ENCODE assay signal across 8 cellular contexts in genomic region chr22:20155330-20156041, GRCh38. TPM values are rescaled to one million over a fixed set of nuclear protein-coding genes. Genes with fewer than 3 reads are reported as not detected.
A peak's percentile ranks its signal among the peaks of the same experiment; 100 is the strongest.
DNase-seq lines count a peak whose midpoint lies in the region; ATAC-seq and TF ChIP-seq lines count a peak whose summit lies in the region.

No MANE protein-coding gene starts in this region.

- H3K4me3 Mint-ChIP-seq in neural progenitor cell (no peak overlapping the region), mesothelial cell of epicardium (no peak overlapping the region)

- peaks cover 9% of the 10 kb centered on the region for H3K4me1 ChIP-seq in neural progenitor cell
- no peaks in the 10 kb centered on the region for H3K4me1 ChIP-seq in Peyer's patch

- DNase-seq in GM04504 (ENCODE audit: low read depth) (peak; percentile 49), NCI-H2227 treated with DMSO at 0.1 percent for 48 hours (lab: John Stamatoyannopoulos, UW) (peak; percentile 34), cerebellum (ENCODE audit: low spot score) (peak; percentile 90), neural progenitor cell (ENCODE audit: low spot score) (peak; percentile 31), Peyer's patch (no peak), mesothelial cell of epicardium (ENCODE audit: low spot score in 2 of 2, unreplicated experiment in 2 of 2) (no peak)
- no peak for DNase-seq in activated naive CD4-positive, alpha-beta T cell treated with anti-CD3 and anti-CD28 coated beads, Interleukin-2, amount 50 U/mL, for 16 hours

- H3K27ac ChIP-seq in neural progenitor cell (no peak overlapping the region), Peyer's patch (no peak overlapping the region)

- H3K4me3 ChIP-seq in neural progenitor cell (no peak overlapping the region), Peyer's patch (no peak overlapping the region)

- TF ChIP-seq POLR2A in Peyer's patch (IDR thresholded peaks at IDR 0.05) = no peak

- no peaks in the 10 kb centered on the region for H4K20me1 ChIP-seq in neural progenitor cell (ENCODE audit: low read depth)

- TF ChIP-seq CTCF in neural progenitor cell (IDR thresholded peaks at IDR 0.05) = no peak
- TF ChIP-seq CTCF in Peyer's patch (IDR thresholded peaks at IDR 0.05) = no peak
- TF ChIP-seq CTCF in mesothelial cell of epicardium (IDR thresholded peaks at IDR 0.05; ENCODE audit: unreplicated experiment) = no peak

- no peaks in the 10 kb centered on the region for H3K27me3 Mint-ChIP-seq in neural progenitor cell (ENCODE audit: insufficient read depth, low read depth)
- peaks cover 8% of the 10 kb centered on the region for H3K27me3 Mint-ChIP-seq in mesothelial cell of epicardium (ENCODE audit: low read depth)

- H3K27ac Mint-ChIP-seq in neural progenitor cell (peak overlapping the region; percentile 74), mesothelial cell of epicardium (no peak overlapping the region)

- H3F3A ChIP-seq in neural progenitor cell (ENCODE audit: low read depth) = no peaks in the 10 kb centered on the region

- no peak for ATAC-seq in activated CD4-positive, CD25-positive, alpha-beta regulatory T cell treated with anti-CD3 and anti-CD28 coated beads, Interleukin-2, amount 50 U/mL, for 24 hours

- no peaks in the 10 kb centered on the region for H3K36me3 Mint-ChIP-seq in neural progenitor cell
- no peaks in the 10 kb centered on the region for H3K36me3 Mint-ChIP-seq in mesothelial cell of epicardium

- H3K9me3 Mint-ChIP-seq in neural progenitor cell (no peaks in the 10 kb centered on the region), mesothelial cell of epicardium (no peaks in the 10 kb centered on the region)

- H3K27me3 ChIP-seq in neural progenitor cell (no peaks in the 10 kb centered on the region), Peyer's patch (no peaks in the 10 kb centered on the region)

- no peaks in the 10 kb centered on the region for H3K36me3 ChIP-seq in neural progenitor cell
- H3K36me3 ChIP-seq in Peyer's patch = no peaks in the 10 kb centered on the region

- no peak overlapping the region for H3K9ac ChIP-seq in neural progenitor cell

- H3K9me3 ChIP-seq in neural progenitor cell (ENCODE audit: low read depth) = no peaks in the 10 kb centered on the region
- H3K9me3 ChIP-seq in Peyer's patch = no peaks in the 10 kb centered on the region

- no peak overlapping the region for H3K4me2 ChIP-seq in neural progenitor cell

- H3K79me2 ChIP-seq in neural progenitor cell (ENCODE audit: low read depth) = no peaks in the 10 kb centered on the region

- H3K4me1 Mint-ChIP-seq in neural progenitor cell (peaks cover 40% of the 10 kb centered on the region), mesothelial cell of epicardium (peaks cover 3% of the 10 kb centered on the region)

- H2AFZ ChIP-seq in neural progenitor cell (replicated peaks) = no peak overlapping the region

RNA-seq across cellular contexts. Expression of gene CCDC188, which starts 4.6 kb away (rescaled TPM):
- total RNA-seq in cerebellum = 1.4 TPM
- total RNA-seq in neural progenitor cell (ENCODE audit: low replicate concordance) = not detected in 2 replicates
- total RNA-seq in Peyer's patch = 1 to 10 TPM in 1 of 4 donors, not detected in 3; 6.6 TPM
- total RNA-seq in mesothelial cell of epicardium = not detected in 3 replicates

RNA-seq across cellular contexts. Expression of gene ZDHHC8, which starts 23.9 kb away (rescaled TPM):
- 7.7 TPM for total RNA-seq in cerebellum
- 7.1 and 11.4 TPM in 2 replicates for total RNA-seq in neural progenitor cell (ENCODE audit: low replicate concordance)
- total RNA-seq in Peyer's patch = 10 to 100 TPM in 3 of 4 donors, 1 to 10 TPM in 1; 4.1 to 37.0 (median 22.6) TPM
- 82.4 to 86.2 TPM (median 82.4 TPM) in 3 replicates for total RNA-seq in mesothelial cell of epicardium

RNA-seq across cellular contexts. Expression of gene TRMT2A, which starts 38.5 kb away (rescaled TPM):
- total RNA-seq in cerebellum = 33.6 TPM
- 24.3 and 39.7 TPM in 2 replicates for total RNA-seq in neural progenitor cell (ENCODE audit: low replicate concordance)
- total RNA-seq in Peyer's patch = 100 to 1,000 TPM in 1 of 4 donors, 10 to 100 TPM in 3; 26.8 to 134 (median 86.9) TPM
- total RNA-seq in mesothelial cell of epicardium = 68.7 to 78.1 TPM (median 76.0 TPM) in 3 replicates

RNA-seq across cellular contexts. Expression of gene RANBP1, which starts 39.6 kb away (rescaled TPM):
- total RNA-seq in cerebellum (90.7 TPM), neural progenitor cell (ENCODE audit: low replicate concordance) (874 and 918 TPM in 2 replicates), Peyer's patch (100 to 1,000 TPM; 103 to 203 (median 163) TPM), mesothelial cell of epicardium (154 to 155 TPM (median 154 TPM) in 3 replicates)

Comparison
In these comparisons a context has a peak if more than half of its experiments do, and no peak if none do; other contexts are left out.
1. DNase-seq: peak in GM04504 (single experiment), NCI-H2227 treated with DMSO at 0.1 percent for 48 hours (single experiment), cerebellum (single experiment) and neural progenitor cell (single experiment); none in Peyer's patch (0 of 3), activated naive CD4-positive, alpha-beta T cell treated with anti-CD3 and anti-CD28 coated beads, Interleukin-2, amount 50 U/mL, for 16 hours (single experiment) and mesothelial cell of epicardium (0 of 2).